ENCODE assay signal across 15 cellular contexts in genomic region chr3:73353661-73354217, GRCh38.
DNase-seq lines count a peak whose midpoint lies in the region; ATAC-seq and TF ChIP-seq lines count a peak whose summit lies in the region.
"Had no signal": no experiment of that assay in that cellular context is flagged by ENCODE, and none has a peak within 500 bp of the region (broad histone marks: within the 10 kb centered on the region; RNA-seq: fewer than 3 reads in every experiment).

No MANE protein-coding gene starts in this region.

- peaks cover 37% of the 10 kb centered on the region for H3K4me1 ChIP-seq in left ventricle myocardium inferior
- peaks cover 0 to 13% (median 4%) of the 10 kb centered on the region in 9 donors for H3K4me1 ChIP-seq in heart right ventricle
- peaks cover 8% of the 10 kb centered on the region for H3K4me1 ChIP-seq in adipocyte (ENCODE audit: control insufficient read depth, insufficient read depth, low read length)
- peaks cover 0 to 7% (median 0%) of the 10 kb centered on the region in 4 donors for H3K4me1 ChIP-seq in transverse colon

- H3K36me3 ChIP-seq in left ventricle myocardium inferior (no peaks in the 10 kb centered on the region), heart right ventricle (no peaks in the 10 kb centered on the region), adipocyte (ENCODE audit: control insufficient read depth, insufficient read depth, low read length, severe bottlenecking) (no peaks in the 10 kb centered on the region), transverse colon (no peaks in the 10 kb centered on the region)

- TF ChIP-seq CTCF in left ventricle myocardium inferior (IDR thresholded peaks at IDR 0.05; ENCODE audit: borderline replicate concordance) = no peak
- TF ChIP-seq CTCF in heart right ventricle (IDR thresholded peaks at IDR 0.05) = no peak
- no peak for TF ChIP-seq CTCF in transverse colon (IDR thresholded peaks at IDR 0.05)

- no peak overlapping the region for H3K4me3 ChIP-seq in left ventricle myocardium inferior
- H3K4me3 ChIP-seq in heart right ventricle = no peak overlapping the region
- no peak overlapping the region for H3K4me3 ChIP-seq in adipocyte (ENCODE audit: low read length)
- no peak overlapping the region for H3K4me3 ChIP-seq in transverse colon

- TF ChIP-seq EP300 in transverse colon (IDR thresholded peaks at IDR 0.05; ENCODE audit: low read depth) = no peak

- in situ Hi-C loops in transverse colon (cut with MboI; ENCODE audit: low pct_ligation_motif_present in 1 of 4, low pct_unique_long_range_greater_than_20kb in 1 of 4, low sequenced_read_pairs in 3 of 4) = no loop called here

- WGBS in heart right ventricle, 2 donors = 76 to 81% methylated on average over 7 of the region's 7 CpGs
- 50 to 75% methylated on average over 1 to 7 of the region's 7 CpGs for WGBS in transverse colon (ENCODE audit: low coverage in 1 of 2), 2 donors

- no peak for TF ChIP-seq POLR2A in transverse colon (IDR thresholded peaks at IDR 0.05)

- peak overlapping the region; percentile 40 for H3K27ac ChIP-seq in left ventricle myocardium inferior (replicated peaks)
- peak overlapping the region in 1 of 10 donors; percentile 56 for H3K27ac ChIP-seq in heart right ventricle
- H3K27ac ChIP-seq in transverse colon = no peak overlapping the region
- H3K27ac ChIP-seq: KMS-11 had no signal

- H3K27me3 ChIP-seq in left ventricle myocardium inferior (ENCODE audit: low read depth) (no peaks in the 10 kb centered on the region), heart right ventricle (no peaks in the 10 kb centered on the region), adipocyte (replicated peaks; ENCODE audit: control insufficient read depth, insufficient read depth, low read length) (peaks cover 34% of the 10 kb centered on the region), transverse colon (no peaks in the 10 kb centered on the region)

- H3K9me3 ChIP-seq in left ventricle myocardium inferior (replicated peaks) = no peaks in the 10 kb centered on the region
- peaks cover 0 to under 1% (median 0%) of the 10 kb centered on the region in 11 donors for H3K9me3 ChIP-seq in heart right ventricle
- H3K9me3 ChIP-seq in adipocyte (ENCODE audit: control insufficient read depth, low read length) = no peaks in the 10 kb centered on the region
- no peaks in the 10 kb centered on the region for H3K9me3 ChIP-seq in transverse colon

- DNase-seq in left ventricle myocardium inferior (no peak), heart right ventricle (no peak), adipocyte (ENCODE audit: low read depth) (peak; percentile 43), left kidney (ENCODE audit: low read depth, low spot score) (peak; percentile 65), transverse colon (no peak), activated T-cell treated with anti-CD3 and anti-CD28 coated beads for 4 hours (no peak), ureter (ENCODE audit: low spot score) (no peak)
- DNase-seq: CD4-positive, alpha-beta T cell; DND-41; NCI-H1092 treated with DMSO at 0.1 percent for 48 hours; NCI-H187; NCI-H510A; NCI-H82 had no signal

- H3K9ac ChIP-seq in adipocyte (ENCODE audit: low read length) = no peak overlapping the region
- H3K9ac ChIP-seq: KMS-11 had no signal

- ATAC-seq in heart right ventricle (no peak), GM21390 (IDR thresholded peaks at IDR 0.05; ENCODE audit: unreplicated experiment) (no peak)

- intact Hi-C loops in left ventricle myocardium inferior (cut with micrococcal nuclease) (no loop called here), heart right ventricle (cut with DNase I) (no loop called here), transverse colon (cut with DNase I; ENCODE audit: low total_unique reads) (no loop called here)

Comparison
In these comparisons a context has a peak if more than half of its experiments do, and no peak if none do; other contexts are left out.
1. DNase-seq: peak in adipocyte (single experiment) and left kidney (single experiment); none in left ventricle myocardium inferior (single experiment), heart right ventricle (0 of 2), transverse colon (single experiment), activated T-cell treated with anti-CD3 and anti-CD28 coated beads for 4 hours (single experiment) and ureter (single experiment).